ENCODE assay signal across 20 cellular contexts in genomic region chr10:28624351-28624750, GRCh38. TPM values are rescaled to one million over a fixed set of nuclear protein-coding genes. Genes with fewer than 3 reads are reported as not detected.
DNase-seq lines count a peak whose midpoint lies in the region; ATAC-seq and TF ChIP-seq lines count a peak whose summit lies in the region.
"Had no signal": no experiment of that assay in that cellular context is flagged by ENCODE, and none has a peak within 500 bp of the region (broad histone marks: within the 10 kb centered on the region; RNA-seq: fewer than 3 reads in every experiment).

No MANE protein-coding gene starts in this region.

- H3K4me3 Mint-ChIP-seq in T-helper 17 cell, result no peak overlapping the region
- no peak overlapping the region for H3K4me3 Mint-ChIP-seq in stimulated activated memory B cell treated with anti-CD40 and anti-IgM and Interleukin-4, amounts not matched to agents 10 μg/mL and 1 μg/mL and 100 μg/mL, for 72 hours
- H3K4me3 Mint-ChIP-seq: T-helper 2 cell treated with Interferon-gamma antibody and Interleukin-4, amounts not matched to agents 5 μg/mL and 100 μg/mL, for 36 hours had no signal

- POLR2A ChIA-PET in SK-N-SH (lab: Yijun Ruan, JAX), result no interaction called here

- peaks cover 28 to 29% of the 10 kb centered on the region in 2 experiments for H3K36me3 ChIP-seq in SK-N-SH (replicated peaks in 1 of 2; ENCODE audit: control insufficient read depth in 1 of 2, insufficient read depth in 2 of 2, low read length in 1 of 2)
- peaks cover 3% of the 10 kb centered on the region for H3K36me3 ChIP-seq in brain microvascular endothelial cell (replicated peaks)

- no peak overlapping the region for H2AFZ ChIP-seq in SK-N-SH (ENCODE audit: low read depth)

- peak overlapping the region; percentile 2 for H3K27ac Mint-ChIP-seq in T-helper 17 cell
- no peak overlapping the region for H3K27ac Mint-ChIP-seq in stimulated activated memory B cell treated with anti-CD40 and anti-IgM and Interleukin-4, amounts not matched to agents 10 μg/mL and 1 μg/mL and 100 μg/mL, for 72 hours
- H3K27ac Mint-ChIP-seq: activated T-helper 2 cell treated with anti-CD3 and anti-CD28 coated beads, Interferon-gamma antibody, Interleukin-2, Interleukin-4, amounts not matched to agents 10 μg/mL and 5 μg/mL and 100 μg/mL, durations not matched to agents 14 hours and 24 hours and 36 hours; T-helper 2 cell treated with Interferon-gamma antibody and Interleukin-4, amounts not matched to agents 5 μg/mL and 100 μg/mL, for 36 hours had no signal

- H3K27me3 ChIP-seq in SK-N-SH (ENCODE audit: insufficient read depth) (no peaks in the 10 kb centered on the region), brain microvascular endothelial cell (replicated peaks) (no peaks in the 10 kb centered on the region)
- H3K27me3 ChIP-seq: MG63, SJSA1 had no signal

- in situ Hi-C loops in brain microvascular endothelial cell (cut with HindIII; ENCODE audit: low pct_ligation_motif_present, low sequenced_read_pairs), result no loop called here

- no peak overlapping the region for H3K9ac ChIP-seq in SK-N-SH

- H3K4me2 ChIP-seq in SK-N-SH, result no peak overlapping the region
- H3K4me2 ChIP-seq: smooth muscle cell had no signal

- TF ChIP-seq EP300 in SK-N-SH (IDR thresholded peaks at IDR 0.05; ENCODE audit: borderline replicate concordance in 1 of 2, low read depth in 1 of 2, low read length in 1 of 2), result no peak

- ATAC-seq in SK-N-SH treated with all-trans-retinoic acid at 6 μM for 48 hours (no peak), HG02885 (IDR thresholded peaks at IDR 0.05; ENCODE audit: poor library complexity, unreplicated experiment) (peak; percentile 32), T-helper 17 cell (no peak)
- ATAC-seq in stimulated activated memory B cell treated with anti-CD40 and anti-IgM and Interleukin-4, amounts not matched to agents 10 μg/mL and 1 μg/mL and 100 μg/mL, for 72 hours, result peak; percentile 50
- ATAC-seq: foreskin keratinocyte had no signal

- H3K9me3 ChIP-seq in SK-N-SH, result no peaks in the 10 kb centered on the region
- no peaks in the 10 kb centered on the region for H3K9me3 ChIP-seq in T-helper 17 cell (ENCODE audit: control insufficient read depth, low read length, poor library complexity, severe bottlenecking)
- H3K9me3 ChIP-seq: MG63, SJSA1 had no signal

- H3K36me3 Mint-ChIP-seq in T-helper 17 cell (ENCODE audit: low read depth), result no peaks in the 10 kb centered on the region
- H3K36me3 Mint-ChIP-seq in stimulated activated memory B cell treated with anti-CD40 and anti-IgM and Interleukin-4, amounts not matched to agents 10 μg/mL and 1 μg/mL and 100 μg/mL, for 72 hours, result peaks cover 12% of the 10 kb centered on the region

- peaks cover 7% of the 10 kb centered on the region; the same call in 1 of the 2 replicates for H4K20me1 ChIP-seq in SK-N-SH (ENCODE audit: insufficient read depth)

- H3K27me3 Mint-ChIP-seq in T-helper 17 cell, result peaks cover 4% of the 10 kb centered on the region
- peaks cover 10% of the 10 kb centered on the region for H3K27me3 Mint-ChIP-seq in stimulated activated memory B cell treated with anti-CD40 and anti-IgM and Interleukin-4, amounts not matched to agents 10 μg/mL and 1 μg/mL and 100 μg/mL, for 72 hours

- CTCF ChIA-PET in SK-N-SH (lab: Yijun Ruan, JAX), result interaction anchor here (3.6 kb wide), 1 partner anchor 39 kb away, joined by 14 read pairs; no protein-coding TSS in a partner anchor

- no peak overlapping the region for H3K27ac ChIP-seq in SK-N-SH (ENCODE audit: low read depth in 2 of 2, low read length in 1 of 2)
- H3K27ac ChIP-seq in brain microvascular endothelial cell, result no peak overlapping the region
- H3K27ac ChIP-seq: foreskin keratinocyte, SJSA1 had no signal

- TF ChIP-seq RAD21 in SK-N-SH (IDR thresholded peaks at IDR 0.05; ENCODE audit: low read length), result no peak

- H3F3A ChIP-seq in SK-N-SH (replicated peaks; ENCODE audit: insufficient read depth), result peaks cover 34% of the 10 kb centered on the region

- DNase-seq in SK-N-SH (no peak), T-helper 17 cell (no peak), GM20000 (ENCODE audit: low spot score) (no peak), A172 (ENCODE audit: low spot score) (no peak), brain microvascular endothelial cell (no peak)
- DNase-seq: C1 segment of cervical spinal cord; DMS153; foreskin keratinocyte; hypothalamus; MG63; NCI-H2029; NCI-H510A; stimulated activated CD8-positive, alpha-beta memory T cell treated with anti-CD3 and anti-CD28 coated beads, Interleukin-4, amount 100 ng/mL, for 48 hours had no signal

- H3K4me1 ChIP-seq in SK-N-SH (ENCODE audit: control insufficient read depth in 1 of 2, insufficient read depth in 2 of 2, low read depth in 1 of 2, low read length in 1 of 2), result no peaks in the 10 kb centered on the region
- H3K4me1 ChIP-seq: foreskin keratinocyte had no signal

- H3K79me2 ChIP-seq in SK-N-SH (ENCODE audit: insufficient read depth), result peaks cover 6% of the 10 kb centered on the region; the same call in 1 of the 2 replicates

- TF ChIP-seq CTCF in SK-N-SH (IDR thresholded peaks at IDR 0.05) (no peak), GM20000 (IDR thresholded peaks at IDR 0.05; ENCODE audit: extremely low read depth, missing control alignments) (no peak), brain microvascular endothelial cell (IDR thresholded peaks at IDR 0.05; ENCODE audit: low read depth, low read length, missing control alignments) (no peak)

- 94% methylated on average over 3 of the region's 3 CpGs for WGBS in SK-N-SH (ENCODE audit: low lambda C conversion rate)

- no peaks in the 10 kb centered on the region for H3K9me2 ChIP-seq in SK-N-SH

- H3K4me3 ChIP-seq in SK-N-SH (ENCODE audit: low read depth in 2 of 2, low read length in 1 of 2) (no peak overlapping the region), brain microvascular endothelial cell (ENCODE audit: low read depth, low read length) (no peak overlapping the region)
- H3K4me3 ChIP-seq: MG63, SJSA1, smooth muscle cell had no signal

- H3K4me1 Mint-ChIP-seq in T-helper 17 cell, result peaks cover 16% of the 10 kb centered on the region
- H3K4me1 Mint-ChIP-seq in stimulated activated memory B cell treated with anti-CD40 and anti-IgM and Interleukin-4, amounts not matched to agents 10 μg/mL and 1 μg/mL and 100 μg/mL, for 72 hours, result peaks cover 6% of the 10 kb centered on the region

- no peaks in the 10 kb centered on the region for H3K9me3 Mint-ChIP-seq in stimulated activated memory B cell treated with anti-CD40 and anti-IgM and Interleukin-4, amounts not matched to agents 10 μg/mL and 1 μg/mL and 100 μg/mL, for 72 hours
- H3K9me3 Mint-ChIP-seq: activated T-helper 2 cell treated with anti-CD3 and anti-CD28 coated beads, Interferon-gamma antibody, Interleukin-2, Interleukin-4, amounts not matched to agents 10 μg/mL and 5 μg/mL and 100 μg/mL, durations not matched to agents 14 hours and 24 hours and 36 hours; T-helper 2 cell treated with Interferon-gamma antibody and Interleukin-4, amounts not matched to agents 5 μg/mL and 100 μg/mL, for 36 hours had no signal

TF ChIP-seq in SK-N-SH treated with all-trans-retinoic acid at 6 μM for 48 hours, 23 proteins besides CTCF, POLR2A, EP300 and RAD21:
- TF ChIP-seq ZFP30 (CRISPR knock-in tag; IDR thresholded peaks at IDR 0.05), result no peak
- TF ChIP-seq RARB (CRISPR knock-in tag; IDR thresholded peaks at IDR 0.05), result 0 out of 2 replicates have a peak, but pooled peaks have one; percentile 30

TF ChIP-seq in SK-N-SH, 30 proteins besides CTCF, POLR2A, EP300 and RAD21:
- TF ChIP-seq ZBTB33 (IDR thresholded peaks at IDR 0.05; ENCODE audit: borderline replicate concordance, low read depth), result no peak
- no peak for TF ChIP-seq YY1 (IDR thresholded peaks at IDR 0.05; ENCODE audit: low read depth)
- TF ChIP-seq, protein P1, sequence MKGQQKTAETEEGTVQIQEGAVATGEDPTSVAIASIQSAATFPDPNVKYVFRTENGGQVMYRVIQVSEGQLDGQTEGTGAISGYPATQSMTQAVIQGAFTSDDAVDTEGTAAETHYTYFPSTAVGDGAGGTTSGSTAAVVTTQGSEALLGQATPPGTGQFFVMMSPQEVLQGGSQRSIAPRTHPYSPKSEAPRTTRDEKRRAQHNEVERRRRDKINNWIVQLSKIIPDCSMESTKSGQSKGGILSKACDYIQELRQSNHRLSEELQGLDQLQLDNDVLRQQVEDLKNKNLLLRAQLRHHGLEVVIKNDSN (IDR thresholded peaks at IDR 0.05; ENCODE audit: borderline replicate concordance, low read depth), result no peak
- TF ChIP-seq MEF2A (IDR thresholded peaks at IDR 0.05; ENCODE audit: borderline replicate concordance, low read depth), result no peak
- TF ChIP-seq RXRA (IDR thresholded peaks at IDR 0.05; ENCODE audit: borderline replicate concordance, low read depth), result no peak

RNA-seq across cellular contexts. Expression of gene BAMBI, which starts 53.0 kb away (rescaled TPM):
- 2.8 and 2.9 TPM in 2 replicates for polyA plus RNA-seq in SK-N-SH (2012; rRNA removed)
- 3.0 and 4.1 TPM in 2 replicates for polyA plus RNA-seq in SK-N-SH (2012; cell fraction: cytosol; rRNA removed)
- 3.3 and 3.8 TPM in 2 replicates for polyA plus RNA-seq in SK-N-SH (2012; cell fraction: nucleus; rRNA removed)
- total RNA-seq in T-helper 17 cell, result 1 to 10 TPM in 1 of 2 donors, under 1 TPM in 1; 0.92 to 4.1 TPM
- total RNA-seq in A172 (2014; rRNA removed; shearing (Covaris generic)), result 36.2 and 43.8 TPM in 2 replicates

Comparison
In these comparisons a context has a peak if more than half of its experiments do, and no peak if none do; other contexts are left out.
1. ATAC-seq: peak in HG02885 (single experiment) and stimulated activated memory B cell treated with anti-CD40 and anti-IgM and Interleukin-4, amounts not matched to agents 10 μg/mL and 1 μg/mL and 100 μg/mL, for 72 hours (single experiment); none in SK-N-SH treated with all-trans-retinoic acid at 6 μM for 48 hours (single experiment) and T-helper 17 cell (single experiment).